In the genomic region with DNA sequence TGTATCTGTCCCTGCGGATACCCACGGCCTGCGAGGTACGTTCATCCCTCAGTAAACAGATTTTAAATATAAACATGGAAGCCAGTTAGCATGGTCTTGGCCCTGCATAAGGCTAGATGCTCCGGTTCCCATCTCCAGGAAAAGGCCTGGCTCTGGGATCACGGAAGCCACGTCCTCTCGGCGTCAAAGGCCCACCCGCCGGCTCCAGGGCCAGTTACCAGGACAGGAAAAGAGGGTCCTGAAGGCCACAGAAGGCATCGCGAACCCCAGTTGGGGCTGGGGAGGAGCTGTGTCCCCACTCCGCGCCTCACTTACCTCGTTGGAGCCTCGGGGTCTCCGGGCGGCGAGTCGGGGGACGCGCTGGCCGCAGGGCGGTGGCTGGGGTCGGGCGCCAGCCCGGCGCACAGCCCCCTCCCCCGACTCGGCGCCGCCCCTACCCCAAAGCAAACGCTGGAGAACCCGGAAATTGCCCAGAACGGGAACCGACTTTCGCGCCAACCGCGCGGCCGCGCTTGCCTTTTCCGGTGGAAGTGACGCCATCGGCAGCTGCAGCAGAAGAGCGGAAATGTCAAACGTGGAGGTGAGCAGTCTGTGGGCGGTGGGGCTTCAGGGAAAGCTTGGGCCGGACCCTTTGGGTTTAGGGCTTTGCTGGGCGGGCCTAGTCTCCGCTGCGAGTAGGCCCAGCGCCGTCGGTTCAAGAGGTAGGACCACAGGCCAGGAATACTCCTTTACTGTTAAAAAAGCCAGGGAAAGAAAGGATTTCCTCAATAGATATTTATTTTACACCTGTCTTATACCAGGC, we compare ENCODE assay signal across 8 cellular contexts. TPM values are rescaled to one million over a fixed set of nuclear protein-coding genes. Genes with fewer than 3 reads are reported as not detected.
DNase-seq lines count a peak whose midpoint lies in the region; ATAC-seq and TF ChIP-seq lines count a peak whose summit lies in the region.

TSS of gene TOPBP1 (minus strand) at position 488 of the 802 bp plus-strand sequence. CDS start 814 bp downstream, outside the sequence.

- TSS peak; percentile 67 for BruUV-seq in IMR-90 (replicated peaks; lab: Mats Ljungman, UMichigan)

- H4K5ac ChIP-seq in IMR-90 (ENCODE audit: low read depth, low read length) = peak within 1 kb of the TSS; percentile 81

- H3K79me2 ChIP-seq in OCI-LY3 (ENCODE audit: low read length) = peaks cover 43% of the 10 kb centered on the region

- H3K27ac ChIP-seq in IMR-90 (ENCODE audit: insufficient read depth, low read length) (peak within 1 kb of the TSS; percentile 78), OCI-LY3 (ENCODE audit: low read length) (peak within 1 kb of the TSS; percentile 69)

- TF ChIP-seq RAD21 in IMR-90 (IDR thresholded peaks at IDR 0.05; ENCODE audit: low read length) = no peak

- TF ChIP-seq CTCF in IMR-90 (conservative IDR thresholded peaks at IDR 0.05; ENCODE audit: low read depth, low read length) (no peak), OCI-LY3 (IDR thresholded peaks at IDR 0.05; ENCODE audit: low read depth, low read length) (no peak), epithelial cell of esophagus (IDR thresholded peaks at IDR 0.05; ENCODE audit: insufficient read depth, low read depth, low read length, missing control alignments) (no peak)

- H3K23ac ChIP-seq in IMR-90 (ENCODE audit: low read depth, low read length) = peak within 1 kb of the TSS; percentile 89

- H4K8ac ChIP-seq in IMR-90 (ENCODE audit: low read depth in 2 of 2, low read length in 2 of 2) = peak within 1 kb of the TSS; percentile 25 to 91

- H4K91ac ChIP-seq in IMR-90 (ENCODE audit: insufficient read depth, low read depth, low read length) = peak within 1 kb of the TSS; percentile 78

- CTCF ChIA-PET in IMR-90 (lab: Yijun Ruan, JAX) = no interaction called here

- H2AFZ ChIP-seq in IMR-90 (replicated peaks; ENCODE audit: low read length, poor library complexity) (peak within 1 kb of the TSS; percentile 96), OCI-LY3 (ENCODE audit: low read depth, low read length) (peak within 1 kb of the TSS; percentile 61)

- peaks cover 18 to 49% of the 10 kb centered on the region in 2 experiments for H3K79me1 ChIP-seq in IMR-90 (ENCODE audit: low read depth in 1 of 2, low read length in 2 of 2)

- TF ChIP-seq POLR2A in IMR-90 (IDR thresholded peaks at IDR 0.05; ENCODE audit: low read depth, low read length) = peak; percentile 44; the same call in 1 of the 2 replicates

- H3K9me3 ChIP-seq in IMR-90 (ENCODE audit: control insufficient read depth, insufficient read depth, low read length) = no peaks in the 10 kb centered on the region
- no peaks in the 10 kb centered on the region for H3K9me3 ChIP-seq in OCI-LY3 (ENCODE audit: insufficient read depth, low read length)

- in situ Hi-C loops in IMR-90 (cut with MboI; ENCODE audit: low sequenced_read_pairs) = no loop called here

- peak within 1 kb of the TSS; percentile 88 for H3K4ac ChIP-seq in IMR-90 (ENCODE audit: low read depth, low read length)

- H4K20me1 ChIP-seq in IMR-90 (ENCODE audit: insufficient read depth, low read length) (no peaks in the 10 kb centered on the region), OCI-LY3 (ENCODE audit: insufficient read depth, low read length) (no peaks in the 10 kb centered on the region)

- peak within 1 kb of the TSS; percentile 49; the same call in 1 of the 2 replicates for H3K18ac ChIP-seq in IMR-90 (ENCODE audit: low read depth, low read length)

- 0% methylated on average over 16 of the region's 57 CpGs; no CpG with 5 or more reads in 1 of the 2 experiments for WGBS in IMR-90 (ENCODE audit: extremely low coverage in 2 of 2, insufficient read length in 1 of 2), 2 experiments

- peak within 1 kb of the TSS; percentile 91 for H3K4me3 ChIP-seq in IMR-90 (ENCODE audit: insufficient read depth, low read depth, low read length)
- peak within 1 kb of the TSS; percentile 85 for H3K4me3 ChIP-seq in OCI-LY3 (ENCODE audit: low read length)
- peak within 1 kb of the TSS; percentile 93 for H3K4me3 ChIP-seq in epithelial cell of esophagus (ENCODE audit: low read length)

- peak within 1 kb of the TSS; percentile 82 for H3K14ac ChIP-seq in IMR-90 (replicated peaks; ENCODE audit: low read depth, low read length)

- ATAC-seq in GM21529 (IDR thresholded peaks at IDR 0.05; ENCODE audit: unreplicated experiment) = peak; percentile 86
- peak; percentile 78 for ATAC-seq in IMR-90 (ENCODE audit: low read depth)

- intact Hi-C loops in IMR-90 (cut with micrococcal nuclease) = loop anchor here (1.0 to 5.0 kb wide), 2 partner anchors 144 to 826 kb away; partner anchors contain the start of genes ANAPC13, CEP63 and SRPRB

- peak within 1 kb of the TSS; percentile 32 for H2BK120ac ChIP-seq in IMR-90 (ENCODE audit: low read depth, low read length)

- H3K4me1 ChIP-seq in IMR-90 (ENCODE audit: control insufficient read depth, insufficient read depth, low read length) (no peaks in the 10 kb centered on the region; the same call in none of the 2 replicates), OCI-LY3 (ENCODE audit: low read length) (peaks cover 30% of the 10 kb centered on the region)

- H2AK5ac ChIP-seq in IMR-90 (ENCODE audit: low read depth, low read length) = peak within 1 kb of the TSS; percentile 38

- H2BK15ac ChIP-seq in IMR-90 (ENCODE audit: low read depth, low read length) = no peak within 1 kb of the TSS

- peak; percentile 72 for DNase-seq in DMS114 treated with DMSO at 0.1 percent for 48 hours (lab: John Stamatoyannopoulos, UW; ENCODE audit: unreplicated experiment)
- peak; percentile 70 for DNase-seq in IMR-90
- peak; percentile 90 for DNase-seq in activated T-cell treated with anti-CD3 and anti-CD28 coated beads for 24 hours (ENCODE audit: low read depth)
- DNase-seq in epithelial cell of esophagus (ENCODE audit: low read depth) = peak; percentile 82
- DNase-seq in middle frontal gyrus (ENCODE audit: extremely low spot score, low spot score) = peak; percentile 47
- peak; percentile 77 to 86 for DNase-seq in stimulated activated CD8-positive, alpha-beta memory T cell treated with anti-CD3 and anti-CD28 coated beads, Interleukin-2, amount 100 ng/mL, for 48 hours (ENCODE audit: low read depth in 2 of 2)

- peak within 1 kb of the TSS; percentile 45 for H3K56ac ChIP-seq in IMR-90 (ENCODE audit: extremely low read depth, insufficient read depth, low read length)

- peaks cover 3% of the 10 kb centered on the region; the same call in 1 of the 2 replicates for H3K9me1 ChIP-seq in IMR-90 (ENCODE audit: insufficient read depth, low read length)

- POLR2A ChIA-PET in IMR-90 (lab: Charles Lee; ENCODE audit: unreplicated experiment) = interaction anchor here (0.7 kb wide), 1 partner anchor 146 kb away, joined by 3 read pairs; no protein-coding TSS in a partner anchor

- no peaks in the 10 kb centered on the region for H3K27me3 ChIP-seq in IMR-90 (ENCODE audit: control insufficient read depth, insufficient read depth, low read length)
- H3K27me3 ChIP-seq in OCI-LY3 (ENCODE audit: low read depth, low read length) = no peaks in the 10 kb centered on the region

- peak within 1 kb of the TSS; percentile 48; the same call in 1 of the 2 replicates for H2BK20ac ChIP-seq in IMR-90 (ENCODE audit: low read depth, low read length)

- dilution Hi-C loops in IMR-90 (cut with HindIII; ENCODE audit: low sequenced_read_pairs, unreplicated experiment) = no loop called here

- H3K36me3 ChIP-seq in IMR-90 (ENCODE audit: control insufficient read depth, insufficient read depth, low read length) = peaks cover 3% of the 10 kb centered on the region; the same call in 1 of the 2 replicates
- H3K36me3 ChIP-seq in OCI-LY3 (replicated peaks; ENCODE audit: low read depth, low read length) = peaks cover 13% of the 10 kb centered on the region

- H2BK5ac ChIP-seq in IMR-90 (ENCODE audit: low read depth, low read length, poor library complexity, severe bottlenecking) = peak within 1 kb of the TSS; percentile 75

- H3K4me2 ChIP-seq in IMR-90 (ENCODE audit: low read depth, low read length) (peak within 1 kb of the TSS; percentile 99), OCI-LY3 (ENCODE audit: low read length) (peak within 1 kb of the TSS; percentile 90)

- peak within 1 kb of the TSS; percentile 92 for H2AK9ac ChIP-seq in IMR-90 (replicated peaks; ENCODE audit: low read depth, low read length, poor library complexity)

- H3K9ac ChIP-seq in IMR-90 (ENCODE audit: low read depth, low read length) = peak within 1 kb of the TSS; percentile 93
- H3K9ac ChIP-seq in OCI-LY3 (ENCODE audit: low read length) = peak within 1 kb of the TSS; percentile 97

TF ChIP-seq in IMR-90, 13 proteins besides CTCF, POLR2A, EP300 and RAD21 (continues in another document):
- TF ChIP-seq RCOR1 (IDR thresholded peaks at IDR 0.05; ENCODE audit: insufficient replicate concordance, low read length) = no peak
- TF ChIP-seq USF2 (IDR thresholded peaks at IDR 0.05; ENCODE audit: low read depth, low read length) = no peak
- 0 out of 2 replicates have a peak, but pooled peaks have one; percentile 33 for TF ChIP-seq BHLHE40 (IDR thresholded peaks at IDR 0.05; ENCODE audit: low read depth, low read length)
- TF ChIP-seq CEBPB (IDR thresholded peaks at IDR 0.05; ENCODE audit: low read depth, low read length) = no peak
- TF ChIP-seq CHD1 (IDR thresholded peaks at IDR 0.05; ENCODE audit: low read depth, low read length) = no peak
- TF ChIP-seq MAZ (IDR thresholded peaks at IDR 0.05; ENCODE audit: borderline replicate concordance, low read depth, low read length) = no peak
- TF ChIP-seq RFX5 (IDR thresholded peaks at IDR 0.05; ENCODE audit: low read depth, low read length) = no peak
- TF ChIP-seq MXI1 (IDR thresholded peaks at IDR 0.05; ENCODE audit: borderline replicate concordance, low read depth, low read length) = 0 out of 2 replicates have a peak, but pooled peaks have one; percentile 21
- TF ChIP-seq FOS (IDR thresholded peaks at IDR 0.05; ENCODE audit: low read depth, low read length) = no peak
- no peak for TF ChIP-seq NFE2L2 (IDR thresholded peaks at IDR 0.05; ENCODE audit: low read depth, low read length)
- TF ChIP-seq MAFK (IDR thresholded peaks at IDR 0.05; ENCODE audit: low read depth, low read length) = no peak
- TF ChIP-seq SMC3 (IDR thresholded peaks at IDR 0.05; ENCODE audit: low read depth, low read length) = no peak

RNA-seq across cellular contexts. Expression of gene TOPBP1, which starts in this region (rescaled TPM):
- 50.0 and 50.5 TPM in 2 replicates for total RNA-seq in IMR-90 (2012; rRNA removed)
- polyA plus RNA-seq in IMR-90 (2012; rRNA removed) = 19.2 and 19.5 TPM in 2 replicates
- 2.3 and 4.7 TPM in 2 replicates for polyA plus RNA-seq in IMR-90 (2012; cell fraction: cytosol; rRNA removed)
- polyA plus RNA-seq in IMR-90 (2012; cell fraction: nucleus; rRNA removed; ENCODE audit: low replicate concordance) = 8.2 and 48.1 TPM in 2 replicates

Comparison
In these comparisons a context has a peak if more than half of its experiments do, and no peak if none do; other contexts are left out.
1. Peak in every context shown above with its lines: DNase-seq, ATAC-seq, H3K4me3 ChIP-seq and H3K27ac ChIP-seq.